ENCODE assay signal across 1 cellular context in genomic region chr6:21111399-21111725, GRCh38.
TF ChIP-seq lines count a peak whose summit lies in the region.

No MANE protein-coding gene starts in this region.

TF ChIP-seq in HepG2, 621 proteins besides CTCF, POLR2A, EP300 and RAD21 (continued from another document and continues in another):
- TF ChIP-seq THRA (CRISPR knock-in tag; IDR thresholded peaks at IDR 0.05; ENCODE audit: borderline replicate concordance) = peak; percentile 72; the same call in 1 of the 2 replicates
- peak; percentile 65; the same call in 1 of the 2 replicates for TF ChIP-seq ZKSCAN8 (CRISPR knock-in tag; IDR thresholded peaks at IDR 0.05; ENCODE audit: borderline replicate concordance)
- TF ChIP-seq ZBTB34 (CRISPR knock-in tag; IDR thresholded peaks at IDR 0.05) = 0 out of 2 replicates have a peak, but pooled peaks have one; percentile 32
- no peak for TF ChIP-seq ARID2 (CRISPR knock-in tag; IDR thresholded peaks at IDR 0.05; ENCODE audit: borderline replicate concordance)
- no peak for TF ChIP-seq BORCS8-MEF2B (CRISPR knock-in tag; IDR thresholded peaks at IDR 0.05)
- no peak for TF ChIP-seq EZH2 (conservative IDR thresholded peaks at IDR 0.05; ENCODE audit: low read depth, low read length)
- TF ChIP-seq MED13 (CRISPR knock-in tag; IDR thresholded peaks at IDR 0.05) = no peak
- TF ChIP-seq SALL1 (CRISPR knock-in tag; IDR thresholded peaks at IDR 0.05) = peak; percentile 60; the same call in 1 of the 2 replicates
- peak; percentile 96 for TF ChIP-seq NR2F6 (IDR thresholded peaks at IDR 0.05)
- peak; percentile 96 for TF ChIP-seq NR2F6 (CRISPR knock-in tag; IDR thresholded peaks at IDR 0.05)
- peak; percentile 61; the same call in 1 of the 2 replicates for TF ChIP-seq POGK (CRISPR knock-in tag; conservative IDR thresholded peaks at IDR 0.05)
- no peak for TF ChIP-seq MYPOP (CRISPR knock-in tag; IDR thresholded peaks at IDR 0.05)
- TF ChIP-seq ZBED4 (CRISPR knock-in tag; IDR thresholded peaks at IDR 0.05; ENCODE audit: borderline replicate concordance) = no peak
- TF ChIP-seq NR2C2 (CRISPR knock-in tag; IDR thresholded peaks at IDR 0.05; ENCODE audit: borderline replicate concordance) = peak; percentile 66; the same call in 1 of the 2 replicates
- TF ChIP-seq MAFK (conservative IDR thresholded peaks at IDR 0.05 in 1 of 2, IDR thresholded peaks at IDR 0.05 in 1 of 2; ENCODE audit: low read length in 2 of 2) = no peak
- no peak; the same call in 1 of the 2 replicates for TF ChIP-seq FOXP1 (IDR thresholded peaks at IDR 0.05)
- peak; percentile 96 for TF ChIP-seq FOXP1 (CRISPR knock-in tag; IDR thresholded peaks at IDR 0.05)
- TF ChIP-seq ZNF589 (CRISPR knock-in tag; conservative IDR thresholded peaks at IDR 0.05) = no peak
- peak; percentile 75 for TF ChIP-seq HNF4A (CRISPR knock-in tag; IDR thresholded peaks at IDR 0.05)
- no peak for TF ChIP-seq ZNF580 (CRISPR knock-in tag; IDR thresholded peaks at IDR 0.05; ENCODE audit: borderline replicate concordance, low read depth)
- TF ChIP-seq ARNT2 (CRISPR knock-in tag; IDR thresholded peaks at IDR 0.05; ENCODE audit: low read depth) = 0 out of 2 replicates have a peak, but pooled peaks have one; percentile 33
- peak; percentile 71 for TF ChIP-seq FOXO1 (CRISPR knock-in tag; IDR thresholded peaks at IDR 0.05)
- TF ChIP-seq ELF3 (CRISPR knock-in tag; IDR thresholded peaks at IDR 0.05) = 0 out of 2 replicates have a peak, but pooled peaks have one; percentile 40
- TF ChIP-seq PLRG1 (conservative IDR thresholded peaks at IDR 0.05) = no peak
- no peak for TF ChIP-seq ZNF143 (CRISPR knock-in tag; IDR thresholded peaks at IDR 0.05)
- 0 out of 2 replicates have a peak, but pooled peaks have one; percentile 20 for TF ChIP-seq SMAD3 (CRISPR knock-in tag; IDR thresholded peaks at IDR 0.05)
- peak; percentile 71 for TF ChIP-seq MIXL1 (CRISPR knock-in tag; IDR thresholded peaks at IDR 0.05)
- TF ChIP-seq KDM6A (CRISPR knock-in tag; IDR thresholded peaks at IDR 0.05; ENCODE audit: low read depth) = peak; percentile 44; the same call in 1 of the 2 replicates
- TF ChIP-seq HDAC2 (CRISPR knock-in tag; IDR thresholded peaks at IDR 0.05) = peak; percentile 83
- TF ChIP-seq PATZ1 (CRISPR knock-in tag; IDR thresholded peaks at IDR 0.05) = peak; percentile 66
- TF ChIP-seq POGZ (CRISPR knock-in tag; IDR thresholded peaks at IDR 0.05) = peak; percentile 85
- TF ChIP-seq IKZF4 (CRISPR knock-in tag; IDR thresholded peaks at IDR 0.05; ENCODE audit: borderline replicate concordance, low read depth, not compliant biosample characterization) = no peak
- no peak for TF ChIP-seq EED (CRISPR knock-in tag; IDR thresholded peaks at IDR 0.05)
- TF ChIP-seq LCORL (IDR thresholded peaks at IDR 0.05) = no peak
- TF ChIP-seq LCORL (CRISPR knock-in tag; IDR thresholded peaks at IDR 0.05) = peak; percentile 79
- peak; percentile 46; the same call in 1 of the 2 replicates for TF ChIP-seq DNMT3B (CRISPR knock-in tag; conservative IDR thresholded peaks at IDR 0.05)
- TF ChIP-seq ZBTB25 (CRISPR knock-in tag; IDR thresholded peaks at IDR 0.05) = 0 out of 2 replicates have a peak, but pooled peaks have one; percentile 58
- TF ChIP-seq PRDM10 (CRISPR knock-in tag; IDR thresholded peaks at IDR 0.05; ENCODE audit: low read depth) = 0 out of 2 replicates have a peak, but pooled peaks have one; percentile 26
- peak; percentile 84 to 88 for TF ChIP-seq NR2F1 (CRISPR knock-in tag; IDR thresholded peaks at IDR 0.05)
- TF ChIP-seq ZHX1 (CRISPR knock-in tag; IDR thresholded peaks at IDR 0.05; ENCODE audit: low read depth) = peak; percentile 86; the same call in 1 of the 2 replicates
- TF ChIP-seq ZNF382 (CRISPR knock-in tag; IDR thresholded peaks at IDR 0.05; ENCODE audit: borderline replicate concordance) = no peak
